ENCODE assay signal across 1 cellular context in genomic region chr9:136363606-136364368, GRCh38.
TF ChIP-seq lines count a peak whose summit lies in the region.

DNLZ (minus strand) TSS chr9:136363744; CDS start chr9:136363714, 30 bp downstream.

TF ChIP-seq in K562, 482 proteins besides CTCF, POLR2A, EP300 and RAD21 (continued from another document and continues in another):
- TF ChIP-seq ZMIZ1 (IDR thresholded peaks at IDR 0.05; ENCODE audit: low read depth in 2 of 2, low read length in 2 of 2) (peak in 1 of 2 experiments; percentile 28; a peak in 1 of 4 replicates), ZNF57 (CRISPR knock-in tag; IDR thresholded peaks at IDR 0.05) (no peak), ZNF347 (CRISPR knock-in tag; IDR thresholded peaks at IDR 0.05; ENCODE audit: low read depth) (no peak), HOMEZ (CRISPR knock-in tag; IDR thresholded peaks at IDR 0.05) (no peak), TAF9B (IDR thresholded peaks at IDR 0.05; ENCODE audit: partially characterized antibody) (no peak), USF1 (CRISPR knock-in tag; IDR thresholded peaks at IDR 0.05) (peak; percentile 84), MAZ (CRISPR knock-in tag; conservative IDR thresholded peaks at IDR 0.05 in 1 of 2, IDR thresholded peaks at IDR 0.05 in 1 of 2) (peak; percentile 93 to 94), STAT5B (CRISPR knock-in tag; IDR thresholded peaks at IDR 0.05) (no peak), ELK1 (CRISPR knock-in tag; IDR thresholded peaks at IDR 0.05) (no peak), CBX3 (IDR thresholded peaks at IDR 0.05; ENCODE audit: borderline replicate concordance in 1 of 2, low read length in 2 of 2) (peak in 1 of 2 experiments; percentile 95; a peak in 2 of 3 replicates), KDM1A (IDR thresholded peaks at IDR 0.05) (no peak), ATF3 (IDR thresholded peaks at IDR 0.05) (no peak), ATF3 (CRISPR knock-in tag; conservative IDR thresholded peaks at IDR 0.05) (peak; percentile 71; the same call in 1 of the 2 replicates), POLR3G (IDR thresholded peaks at IDR 0.05; ENCODE audit: extremely low read depth, insufficient read length, insufficient replicate concordance) (no peak), HDAC8 (tag; IDR thresholded peaks at IDR 0.05) (peak; percentile 73; the same call in 1 of the 2 replicates), HINFP (tag; conservative IDR thresholded peaks at IDR 0.05; ENCODE audit: low read depth) (no peak), RHOXF2B (CRISPR knock-in tag; conservative IDR thresholded peaks at IDR 0.05) (0 out of 2 replicates have a peak, but pooled peaks have one; percentile 16), DPF2 (IDR thresholded peaks at IDR 0.05) (no peak), CHAMP1 (IDR thresholded peaks at IDR 0.05) (no peak), POLR2AphosphoS5 (IDR thresholded peaks at IDR 0.05; ENCODE audit: control insufficient read depth, insufficient read depth, low read depth, low read length) (peak; percentile 76; the same call in 1 of the 2 replicates), POU5F1 (IDR thresholded peaks at IDR 0.05; ENCODE audit: borderline replicate concordance, low read depth, low read length, partially characterized antibody) (peak; percentile 90), KAT2B (IDR thresholded peaks at IDR 0.05; ENCODE audit: low read depth, low read length) (no peak), ETV5 (CRISPR knock-in tag; IDR thresholded peaks at IDR 0.05; ENCODE audit: low read depth) (peak; percentile 93), ZNF121 (CRISPR knock-in tag; conservative IDR thresholded peaks at IDR 0.05) (no peak), JUNB (CRISPR knock-in tag; conservative IDR thresholded peaks at IDR 0.05) (no peak), MXI1 (IDR thresholded peaks at IDR 0.05; ENCODE audit: low read depth, low read length) (peak; percentile 58; the same call in 1 of the 2 replicates), ZBTB49 (CRISPR knock-in tag; IDR thresholded peaks at IDR 0.05; ENCODE audit: borderline replicate concordance) (no peak), HMGXB4 (CRISPR knock-in tag; IDR thresholded peaks at IDR 0.05) (peak; percentile 94), SPI1 (IDR thresholded peaks at IDR 0.05; ENCODE audit: borderline replicate concordance, low read depth, low read length) (0 out of 2 replicates have a peak, but pooled peaks have one; percentile 33), BRF2 (IDR thresholded peaks at IDR 0.05; ENCODE audit: borderline replicate concordance, insufficient read depth, insufficient read length) (no peak), ETS2 (tag; IDR thresholded peaks at IDR 0.05; ENCODE audit: borderline replicate concordance, poor library complexity, severe bottlenecking) (peak; percentile 75), WHSC1 (IDR thresholded peaks at IDR 0.05; ENCODE audit: low read length) (no peak), FOS (IDR thresholded peaks at IDR 0.05; ENCODE audit: extremely low read depth, insufficient read length) (no peak), ELK3 (CRISPR knock-in tag; IDR thresholded peaks at IDR 0.05) (0 out of 2 replicates have a peak, but pooled peaks have one; percentile 9), CREBBP (IDR thresholded peaks at IDR 0.05; ENCODE audit: low read depth, low read length) (no peak), CHD2 (IDR thresholded peaks at IDR 0.05; ENCODE audit: low read depth, low read length) (no peak), ARID3A (IDR thresholded peaks at IDR 0.05; ENCODE audit: borderline replicate concordance, low read depth, low read length) (no peak)
